17 cellular contexts compared by ENCODE assay signal in the genomic region with DNA sequence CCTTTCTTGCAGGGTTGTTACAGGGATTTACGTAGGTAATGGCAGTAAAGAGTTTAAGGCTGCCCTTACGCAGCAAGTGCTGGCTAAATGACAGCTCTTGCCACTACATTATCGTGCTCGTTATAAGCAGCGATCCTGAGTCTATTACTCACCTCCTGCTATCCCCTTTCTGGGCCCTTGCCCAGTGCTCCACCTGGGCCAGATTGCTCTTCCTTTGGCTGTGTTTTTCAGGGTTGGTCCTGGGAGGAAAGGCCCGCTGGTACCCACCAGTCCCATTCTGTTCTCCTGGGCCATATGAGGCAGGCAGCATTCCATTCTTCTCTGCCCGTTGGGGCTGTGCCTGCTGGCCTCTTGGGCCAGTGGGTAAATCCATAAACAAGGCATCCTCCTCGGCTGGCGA.
A peak's percentile ranks its signal among the peaks of the same experiment; 100 is the strongest.
DNase-seq lines count a peak whose midpoint lies in the region; ATAC-seq, FAIRE-seq and TF ChIP-seq lines count a peak whose summit lies in the region.
"Had no signal": no experiment of that assay in that cellular context is flagged by ENCODE, and none has a peak within 500 bp of the region (broad histone marks: within the 10 kb centered on the region; RNA-seq: fewer than 3 reads in every experiment).

No MANE protein-coding gene starts in this region.

- ATAC-seq in RWPE2 (ENCODE audit: low read depth): peak; percentile 61; the same call in 2 of the 3 replicates
- ATAC-seq in esophagus mucosa: peak; percentile 52
- no peak for ATAC-seq in GM21529 (IDR thresholded peaks at IDR 0.05; ENCODE audit: unreplicated experiment)
- no peak for ATAC-seq in GM21360 (IDR thresholded peaks at IDR 0.05; ENCODE audit: unreplicated experiment)
- ATAC-seq: A549 had no signal

- WGBS in small intestine, 3 donors: 43 to 78% (median 63%) methylated on average over 9 of the region's 9 CpGs

- H3K36me3 ChIP-seq in cardiac muscle cell (peaks cover 23% of the 10 kb centered on the region), RWPE2 (ENCODE audit: low read depth) (no peaks in the 10 kb centered on the region), small intestine (ENCODE audit: control insufficient read depth in 2 of 2, insufficient read depth in 2 of 2, low read length in 2 of 2) (peaks cover 0 to 22% of the 10 kb centered on the region in 2 donors)
- H3K36me3 ChIP-seq: SJSA1 had no signal

- H3K9me3 ChIP-seq in cardiac muscle cell (ENCODE audit: low read depth) (no peaks in the 10 kb centered on the region), RWPE2 (ENCODE audit: severe bottlenecking) (no peaks in the 10 kb centered on the region), small intestine (ENCODE audit: control insufficient read depth, low read depth) (no peaks in the 10 kb centered on the region)
- H3K9me3 ChIP-seq: A549, SJSA1 had no signal

- no peak for DNase-seq in cardiac muscle cell (ENCODE audit: low read depth in 1 of 2, low spot score in 1 of 2)
- no peak for DNase-seq in cardiac septum (ENCODE audit: low spot score)
- no peak for DNase-seq in RWPE2 (ENCODE audit: low spot score)
- DNase-seq in small intestine: peak; percentile 47
- no peak for DNase-seq in DMS 273 (lab: John Stamatoyannopoulos, UW; ENCODE audit: unreplicated experiment)
- DNase-seq: COR-L47, DMS53, HCEC 1CT, NCI-H1092 treated with DMSO at 0.1 percent for 48 hours, NCI-H1694 had no signal

- no peak for TF ChIP-seq CTCF in cardiac muscle cell (IDR thresholded peaks at IDR 0.05; ENCODE audit: low read depth, low read length)
- no peak for TF ChIP-seq CTCF in RWPE2 (IDR thresholded peaks at IDR 0.05; ENCODE audit: poor library complexity, severe bottlenecking)

- peak overlapping the region; percentile 4 for H3K27ac ChIP-seq in cardiac muscle cell
- no peak overlapping the region for H3K27ac ChIP-seq in RWPE2 (ENCODE audit: poor library complexity, severe bottlenecking)
- H3K27ac ChIP-seq in small intestine (ENCODE audit: low read depth in 1 of 2, low read length in 1 of 2): no peak overlapping the region
- H3K27ac ChIP-seq: A549, C4-2B, SJSA1 had no signal

- peaks cover 18% of the 10 kb centered on the region for H3K4me1 ChIP-seq in cardiac muscle cell (ENCODE audit: low read depth)
- H3K4me1 ChIP-seq in RWPE2 (ENCODE audit: insufficient read depth, poor library complexity, severe bottlenecking): no peaks in the 10 kb centered on the region
- peaks cover 0 to 9% of the 10 kb centered on the region in 2 donors for H3K4me1 ChIP-seq in small intestine (ENCODE audit: control insufficient read depth in 2 of 2, insufficient read depth in 1 of 2, low read depth in 1 of 2, low read length in 1 of 2)
- H3K4me1 ChIP-seq: SJSA1 had no signal

- FAIRE-seq in small intestine (lab: Jason Lieb, UNC): no peak
- FAIRE-seq: A549, RCC 7860 had no signal

- H3K4me3 ChIP-seq in cardiac muscle cell (no peak overlapping the region), RWPE2 (ENCODE audit: severe bottlenecking) (no peak overlapping the region), small intestine (ENCODE audit: low read depth in 1 of 2, low read length in 2 of 2) (no peak overlapping the region)
- H3K4me3 ChIP-seq: A549, SJSA1 had no signal

- H3K27me3 ChIP-seq in cardiac muscle cell: no peaks in the 10 kb centered on the region
- no peaks in the 10 kb centered on the region for H3K27me3 ChIP-seq in RWPE2 (ENCODE audit: insufficient read depth, poor library complexity, severe bottlenecking)
- no peaks in the 10 kb centered on the region for H3K27me3 ChIP-seq in small intestine (ENCODE audit: control insufficient read depth in 2 of 2, insufficient read depth in 2 of 2, low read length in 2 of 2)

- intact Hi-C loops in cardiac septum (cut with DNase I): loop anchor here (10.0 kb wide), 1 partner anchor 239 kb away; no protein-coding TSS in a partner anchor

Comparison
In these comparisons a context has a peak if more than half of its experiments do, and no peak if none do; other contexts are left out.
1. ATAC-seq: peak in RWPE2 (single experiment) and esophagus mucosa (single experiment); none in GM21529 (single experiment) and GM21360 (single experiment).